In genomic region chr12:92162079-92162478, GRCh38 we compare ENCODE assay signal across 28 cellular contexts. TPM values are rescaled to one million over a fixed set of nuclear protein-coding genes. Genes with fewer than 3 reads are reported as not detected.
DNase-seq lines count a peak whose midpoint lies in the region; ATAC-seq, FAIRE-seq and TF ChIP-seq lines count a peak whose summit lies in the region.
"Had no signal": no experiment of that assay in that cellular context is flagged by ENCODE, and none has a peak within 500 bp of the region (broad histone marks: within the 10 kb centered on the region; RNA-seq: fewer than 3 reads in every experiment).

No MANE protein-coding gene starts in this region.

- peaks cover 2% of the 10 kb centered on the region for H3K36me3 Mint-ChIP-seq in activated CD8-positive, alpha-beta T cell treated with anti-CD3 and anti-CD28 coated beads for 36 hours (ENCODE audit: low read depth)
- peaks cover 4% of the 10 kb centered on the region for H3K36me3 Mint-ChIP-seq in activated CD8-positive, alpha-beta T cell treated with anti-CD3 and anti-CD28 coated beads, Interleukin-2, amount 10 ng/mL, durations not matched to agents 7 days and 5 days (ENCODE audit: low read depth)
- H3K36me3 Mint-ChIP-seq in CD14-positive monocyte = no peaks in the 10 kb centered on the region
- H3K36me3 Mint-ChIP-seq: activated CD8-positive, alpha-beta memory T cell treated with anti-CD3 and anti-CD28 coated beads, Interleukin-2, amount 10 ng/mL, durations not matched to agents 7 days and 5 days had no signal

- CTCF ChIA-PET in activated CD8-positive, alpha-beta T cell treated with anti-CD3 and anti-CD28 coated beads for 36 hours (lab: Charles Lee) = no interaction called here
- CTCF ChIA-PET in activated CD8-positive, alpha-beta T cell treated with anti-CD3 and anti-CD28 coated beads, Interleukin-2, amount 10 ng/mL, durations not matched to agents 7 days and 5 days (lab: Charles Lee) = interaction anchor here (1.2 kb wide), 1 partner anchor 12 kb away, joined by 3 read pairs; no protein-coding TSS in a partner anchor
- CTCF ChIA-PET in K562 (lab: Yijun Ruan, JAX; ENCODE audit: low intra/inter-chr PET ratio) = no interaction called here

- H3K27ac Mint-ChIP-seq in activated CD8-positive, alpha-beta T cell treated with anti-CD3 and anti-CD28 coated beads for 36 hours = no peak overlapping the region
- H3K27ac Mint-ChIP-seq in activated CD8-positive, alpha-beta T cell treated with anti-CD3 and anti-CD28 coated beads, Interleukin-2, amount 10 ng/mL, durations not matched to agents 7 days and 5 days = no peak overlapping the region
- H3K27ac Mint-ChIP-seq in stimulated activated naive CD8-positive, alpha-beta T cell treated with anti-CD3 and anti-CD28 coated beads, Interleukin-15, amount 100 ng/mL, for 72 hours = no peak overlapping the region
- no peak overlapping the region for H3K27ac Mint-ChIP-seq in CD14-positive monocyte
- H3K27ac Mint-ChIP-seq: activated CD8-positive, alpha-beta memory T cell treated with anti-CD3 and anti-CD28 coated beads, Interleukin-2, amount 10 ng/mL, durations not matched to agents 7 days and 5 days; progenitor cell of endocrine pancreas had no signal

- H3K4me1 ChIP-seq in K562 (replicated peaks in 1 of 2; ENCODE audit: control insufficient read depth in 2 of 2, insufficient read depth in 2 of 2, low read length in 2 of 2) = 0 out of 5 replicates have a peak, but pooled peaks cover 0 to 2% of the 10 kb centered on the region in 2 experiments
- H3K4me1 ChIP-seq: body of pancreas, left ventricle myocardium inferior, right lobe of liver had no signal

- TF ChIP-seq POLR2A in K562 (conservative IDR thresholded peaks at IDR 0.05) = no peak

- H3K27ac ChIP-seq in K562 (ENCODE audit: extremely low read depth, low read depth, low read length) = no peak overlapping the region
- H3K27ac ChIP-seq: body of pancreas, left ventricle myocardium inferior, neutrophil, right lobe of liver, tibial nerve had no signal

- no peaks in the 10 kb centered on the region for H3K27me3 Mint-ChIP-seq in activated CD8-positive, alpha-beta T cell treated with anti-CD3 and anti-CD28 coated beads for 36 hours
- H3K27me3 Mint-ChIP-seq in activated CD8-positive, alpha-beta T cell treated with anti-CD3 and anti-CD28 coated beads, Interleukin-2, amount 10 ng/mL, durations not matched to agents 7 days and 5 days (ENCODE audit: low read depth) = no peaks in the 10 kb centered on the region
- H3K27me3 Mint-ChIP-seq in stimulated activated naive CD8-positive, alpha-beta T cell treated with anti-CD3 and anti-CD28 coated beads, Interleukin-15, amount 100 ng/mL, for 72 hours = no peaks in the 10 kb centered on the region
- no peaks in the 10 kb centered on the region for H3K27me3 Mint-ChIP-seq in CD14-positive monocyte (ENCODE audit: low read depth in 3 of 3)
- H3K27me3 Mint-ChIP-seq: activated CD8-positive, alpha-beta memory T cell treated with anti-CD3 and anti-CD28 coated beads, Interleukin-2, amount 10 ng/mL, durations not matched to agents 7 days and 5 days; central memory CD8-positive, alpha-beta T cell; progenitor cell of endocrine pancreas had no signal

- TF ChIP-seq EP300 in K562 (IDR thresholded peaks at IDR 0.05; ENCODE audit: low read length) = no peak

- no peaks in the 10 kb centered on the region for H3K79me2 ChIP-seq in K562 (ENCODE audit: control insufficient read depth, insufficient read depth, low read length)

- H3K4me3 Mint-ChIP-seq in activated CD8-positive, alpha-beta T cell treated with anti-CD3 and anti-CD28 coated beads for 36 hours = no peak overlapping the region
- no peak overlapping the region for H3K4me3 Mint-ChIP-seq in activated CD8-positive, alpha-beta T cell treated with anti-CD3 and anti-CD28 coated beads, Interleukin-2, amount 10 ng/mL, durations not matched to agents 7 days and 5 days
- H3K4me3 Mint-ChIP-seq in stimulated activated naive CD8-positive, alpha-beta T cell treated with anti-CD3 and anti-CD28 coated beads, Interleukin-15, amount 100 ng/mL, for 72 hours = no peak overlapping the region
- H3K4me3 Mint-ChIP-seq in CD14-positive monocyte = no peak overlapping the region
- H3K4me3 Mint-ChIP-seq: activated CD8-positive, alpha-beta memory T cell treated with anti-CD3 and anti-CD28 coated beads, Interleukin-2, amount 10 ng/mL, durations not matched to agents 7 days and 5 days; central memory CD8-positive, alpha-beta T cell had no signal

- H3K4me2 ChIP-seq in K562 (ENCODE audit: insufficient read depth, low read length) = no peak overlapping the region

- no peaks in the 10 kb centered on the region for H3K9me1 ChIP-seq in K562 (ENCODE audit: control insufficient read depth, insufficient read depth, low read length)

- H3K36me3 ChIP-seq in K562 (ENCODE audit: control insufficient read depth, insufficient read depth, low read length) = no peaks in the 10 kb centered on the region
- H3K36me3 ChIP-seq: left ventricle myocardium inferior, neutrophil, right lobe of liver, tibial nerve had no signal

- no TSS peak for BruUV-seq in K562 (replicated peaks; lab: Mats Ljungman, UMichigan)

- no peak overlapping the region for H2AFZ ChIP-seq in K562 (ENCODE audit: low read depth, low read length)

- H4K20me1 ChIP-seq in K562 (replicated peaks; ENCODE audit: control insufficient read depth, insufficient read depth, low read length) = no peaks in the 10 kb centered on the region

- H3K27me3 ChIP-seq in K562 (ENCODE audit: control insufficient read depth in 2 of 2, insufficient read depth in 2 of 2, low read length in 2 of 2) = no peaks in the 10 kb centered on the region
- H3K27me3 ChIP-seq: body of pancreas, neutrophil, right lobe of liver, tibial nerve had no signal

- 39% methylated on average over 1 of the region's 1 CpG for WGBS in K562 (ENCODE audit: insufficient coverage, low coverage, missing lambda C conversion rate)

- H3K4me1 Mint-ChIP-seq in activated CD8-positive, alpha-beta T cell treated with anti-CD3 and anti-CD28 coated beads for 36 hours (ENCODE audit: low read depth) = peaks cover 63% of the 10 kb centered on the region
- H3K4me1 Mint-ChIP-seq in activated CD8-positive, alpha-beta T cell treated with anti-CD3 and anti-CD28 coated beads, Interleukin-2, amount 10 ng/mL, durations not matched to agents 7 days and 5 days (ENCODE audit: low read depth) = peaks cover 24% of the 10 kb centered on the region
- H3K4me1 Mint-ChIP-seq in stimulated activated naive CD8-positive, alpha-beta T cell treated with anti-CD3 and anti-CD28 coated beads, Interleukin-15, amount 100 ng/mL, for 72 hours = peaks cover 84% of the 10 kb centered on the region
- peaks cover 49% of the 10 kb centered on the region for H3K4me1 Mint-ChIP-seq in CD14-positive monocyte

- H3K9ac ChIP-seq in K562 (ENCODE audit: insufficient read depth in 1 of 2, low read depth in 2 of 2, low read length in 2 of 2) = no peak overlapping the region

- TF ChIP-seq CTCF in activated CD8-positive, alpha-beta T cell treated with anti-CD3 and anti-CD28 coated beads for 36 hours (IDR thresholded peaks at IDR 0.05) = no peak
- TF ChIP-seq CTCF in K562 (IDR thresholded peaks at IDR 0.05 in 2 of 3, conservative IDR thresholded peaks at IDR 0.05 in 1 of 3; ENCODE audit: insufficient read depth in 2 of 3, low read depth in 1 of 3, low read length in 3 of 3) (no peak), CD14-positive monocyte (IDR thresholded peaks at IDR 0.05) (no peak)

- FAIRE-seq in K562 (lab: Jason Lieb, UNC) = no peak
- FAIRE-seq: G401.6 had no signal

- peak; percentile 52 for ATAC-seq in activated CD8-positive, alpha-beta T cell treated with anti-CD3 and anti-CD28 coated beads for 36 hours
- no peak for ATAC-seq in activated CD8-positive, alpha-beta T cell treated with anti-CD3 and anti-CD28 coated beads, Interleukin-2, amount 10 ng/mL, durations not matched to agents 7 days and 5 days
- ATAC-seq in K562 (no peak), HG03108 (IDR thresholded peaks at IDR 0.05; ENCODE audit: unreplicated experiment) (no peak)
- ATAC-seq in stimulated activated naive CD8-positive, alpha-beta T cell treated with anti-CD3 and anti-CD28 coated beads, Interleukin-15, amount 100 ng/mL, for 72 hours = peak; percentile 63
- ATAC-seq: activated CD8-positive, alpha-beta memory T cell treated with anti-CD3 and anti-CD28 coated beads, Interleukin-2, amount 10 ng/mL, durations not matched to agents 7 days and 5 days; body of pancreas; right lobe of liver had no signal

- H3K4me3 ChIP-seq in K562 = no peak overlapping the region
- H3K4me3 ChIP-seq: body of pancreas, left ventricle myocardium inferior, right lobe of liver, tibial nerve had no signal

- intact Hi-C loops in activated CD8-positive, alpha-beta T cell treated with anti-CD3 and anti-CD28 coated beads for 36 hours (cut with micrococcal nuclease) = no loop called here
- intact Hi-C loops in K562 (cut with micrococcal nuclease) (no loop called here), CD14-positive monocyte (cut with micrococcal nuclease) (no loop called here)

- no peaks in the 10 kb centered on the region for H3K9me3 ChIP-seq in K562 (replicated peaks; ENCODE audit: control insufficient read depth, insufficient read depth, low read depth, low read length)
- H3K9me3 ChIP-seq: body of pancreas, left ventricle myocardium inferior, neutrophil, right lobe of liver, tibial nerve had no signal

- H3K9me3 Mint-ChIP-seq in activated CD8-positive, alpha-beta T cell treated with anti-CD3 and anti-CD28 coated beads for 36 hours = no peaks in the 10 kb centered on the region
- H3K9me3 Mint-ChIP-seq in activated CD8-positive, alpha-beta T cell treated with anti-CD3 and anti-CD28 coated beads, Interleukin-2, amount 10 ng/mL, durations not matched to agents 7 days and 5 days (ENCODE audit: insufficient read depth) = peaks cover 8% of the 10 kb centered on the region
- peaks cover 0 to 7% of the 10 kb centered on the region in 2 donors for H3K9me3 Mint-ChIP-seq in stimulated activated naive CD8-positive, alpha-beta T cell treated with anti-CD3 and anti-CD28 coated beads, Interleukin-15, amount 100 ng/mL, for 72 hours
- peaks cover 0 to 2% (median 0%) of the 10 kb centered on the region in 7 donors for H3K9me3 Mint-ChIP-seq in CD14-positive monocyte
- H3K9me3 Mint-ChIP-seq: central memory CD8-positive, alpha-beta T cell had no signal

- TF ChIP-seq RAD21 in K562 (CRISPR knock-in tag; conservative IDR thresholded peaks at IDR 0.05 in 1 of 2, IDR thresholded peaks at IDR 0.05 in 1 of 2) = no peak

- in situ Hi-C loops in K562 (cut with MboI) = no loop called here

- no peak for DNase-seq in activated CD8-positive, alpha-beta T cell treated with anti-CD3 and anti-CD28 coated beads for 36 hours
- DNase-seq in activated CD8-positive, alpha-beta T cell treated with anti-CD3 and anti-CD28 coated beads, Interleukin-2, amount 10 ng/mL, durations not matched to agents 7 days and 5 days = no peak
- DNase-seq in MV-4-11 (lab: John Stamatoyannopoulos, UW) (peak; percentile 43), K562 (ENCODE audit: extremely low read depth in 1 of 4, low spot score in 3 of 4) (no peak), CD14-positive monocyte (ENCODE audit: low spot score) (no peak), kidney glomerular epithelial cell (lab: John Stamatoyannopoulos, UW) (no peak)
- no peak for DNase-seq in stimulated activated naive CD8-positive, alpha-beta T cell treated with anti-CD3 and anti-CD28 coated beads, Interleukin-15, amount 100 ng/mL, for 72 hours
- DNase-seq: activated CD4-positive, alpha-beta T cell treated with anti-CD3 and anti-CD28 coated beads, Interleukin-2, amount 50 U/mL, for 1 hour; activated CD8-positive, alpha-beta memory T cell treated with anti-CD3 and anti-CD28 coated beads, Interleukin-2, amount 10 ng/mL, durations not matched to agents 7 days and 5 days; activated T-cell treated with anti-CD3 and anti-CD28 coated beads, Interleukin-2, amount 50 U/mL, for 48 hours; body of pancreas; COR-L47; DMS53; glutamatergic neuron; GOT3; IMR-90; left ventricle myocardium inferior; NCI-H1105; NCI-H187; NCI-H524 treated with DMSO at 0.1 percent for 48 hours; right lobe of liver; stimulated activated CD8-positive, alpha-beta memory T cell treated with anti-CD3 and anti-CD28 coated beads, Interleukin-4, amount 100 ng/mL, for 48 hours had no signal

- POLR2A ChIA-PET in activated CD8-positive, alpha-beta T cell treated with anti-CD3 and anti-CD28 coated beads for 36 hours (lab: Charles Lee) = no interaction called here
- POLR2A ChIA-PET in activated CD8-positive, alpha-beta T cell treated with anti-CD3 and anti-CD28 coated beads, Interleukin-2, amount 10 ng/mL, durations not matched to agents 7 days and 5 days (lab: Charles Lee) = interaction anchor here (0.8 to 3.2 kb wide), 3 partner anchors 16 to 242 kb away, joined by 3 to 25 read pairs (median 3); partner anchors contain the start of gene BTG1
- POLR2A ChIA-PET in K562 (lab: Yijun Ruan, JAX) = interaction anchor here (4.4 kb wide), 1 partner anchor 17 kb away, joined by 26 read pairs; the partner anchor contains the start of gene BTG1

RNA-seq across cellular contexts. Expression of gene BTG1, which starts 16.4 kb away (rescaled TPM):
- total RNA-seq in activated CD8-positive, alpha-beta T cell treated with anti-CD3 and anti-CD28 coated beads for 36 hours = 100 to 1,000 TPM; 197 to 200 TPM
- 100 to 1,000 TPM; 113 to 118 TPM for total RNA-seq in activated CD8-positive, alpha-beta T cell treated with anti-CD3 and anti-CD28 coated beads, Interleukin-2, amount 10 ng/mL, durations not matched to agents 7 days and 5 days
- 25.9 and 32.5 TPM in 2 replicates for total RNA-seq in K562 (2011; cell fraction: chromatin; rRNA removed; ENCODE audit: low replicate concordance)
- total RNA-seq in K562 (2011; cell fraction: nucleolus; rRNA removed) = 9.2 and 10.9 TPM in 2 replicates
- total RNA-seq in K562 (2011; cell fraction: nucleoplasm; rRNA removed) = 21.7 and 32.1 TPM in 2 replicates
- total RNA-seq in K562 (2014; rRNA removed) (4.3 and 4.5 TPM in 2 replicates), K562 (2014; rRNA removed; fragmentation: Illumina TruSeq; extraction: Trizol) (8.0 and 9.9 TPM in 2 replicates), K562 (2015; rRNA removed; fragmentation: Illumina TruSeq; extraction: Trizol) (4.9 and 6.4 TPM in 2 replicates), K562 (2021) (28.6 and 29.5 TPM in 2 replicates)
- polyA plus RNA-seq in K562 (2011; rRNA removed) (9.0 and 27.0 TPM in 2 replicates), K562 (2014; fragmentation: Illumina TruSeq; extraction: Trizol) (7.5 and 12.8 TPM in 2 replicates), K562 (2014; fragmentation: Nextera tagmentation; extraction: Ambion mirVana) (1 to 10 TPM; 3.7 to 4.3 TPM), K562 (2014; rRNA removed) (7.1 and 7.4 TPM in 2 replicates), CD14-positive monocyte (100 to 1,000 TPM; 189 to 192 TPM)
- 7.9 and 16.8 TPM in 2 replicates for polyA plus RNA-seq in K562 (2011; cell fraction: cytosol; rRNA removed)
- polyA plus RNA-seq in K562 (2011; cell fraction: nucleus; rRNA removed) = 10.7 and 29.8 TPM in 2 replicates
- 15.3 and 42.8 TPM in 2 replicates for polyA plus RNA-seq in K562 (2012)
- polyA minus RNA-seq in K562 (2011; rRNA and poly(A)+ RNA removed) = 17.2 and 33.9 TPM in 2 replicates
- 13.6 and 28.9 TPM in 2 replicates for polyA minus RNA-seq in K562 (2011; cell fraction: cytosol; rRNA and poly(A)+ RNA removed)
- 11.0 and 40.8 TPM in 2 replicates for polyA minus RNA-seq in K562 (2011; cell fraction: nucleus; rRNA and poly(A)+ RNA removed)

Comparison
In these comparisons a context has a peak if more than half of its experiments do, and no peak if none do; other contexts are left out.
1. ATAC-seq: peak in activated CD8-positive, alpha-beta T cell treated with anti-CD3 and anti-CD28 coated beads for 36 hours (single experiment) and stimulated activated naive CD8-positive, alpha-beta T cell treated with anti-CD3 and anti-CD28 coated beads, Interleukin-15, amount 100 ng/mL, for 72 hours (single experiment); none in activated CD8-positive, alpha-beta T cell treated with anti-CD3 and anti-CD28 coated beads, Interleukin-2, amount 10 ng/mL, durations not matched to agents 7 days and 5 days (single experiment), K562 (single experiment) and HG03108 (single experiment).